1 cellular context compared by ENCODE assay signal in the genomic region with DNA sequence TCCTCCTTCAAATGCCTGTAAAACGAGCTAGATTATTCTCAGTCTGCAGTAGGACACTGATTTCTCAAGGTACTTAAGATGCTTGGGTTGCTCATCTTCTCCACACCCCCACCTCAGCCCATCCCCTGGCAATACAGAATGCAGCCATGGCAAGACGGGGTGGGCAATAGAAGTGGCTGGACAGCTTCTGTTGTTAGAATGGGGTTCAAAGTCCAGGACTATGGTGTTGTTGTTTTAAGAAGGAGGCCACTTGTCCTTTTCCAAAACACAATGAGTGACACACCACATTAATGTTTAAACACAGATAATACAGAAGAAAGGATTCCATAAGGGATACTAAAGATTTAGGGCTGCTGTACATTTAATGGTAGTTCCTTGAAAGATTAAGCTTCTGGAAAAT.
TF ChIP-seq lines count a peak whose summit lies in the region.

No MANE protein-coding gene starts in this region.

TF ChIP-seq in HepG2, 621 proteins besides CTCF, POLR2A, EP300 and RAD21 (continued from another document):
- TF ChIP-seq HES4 (CRISPR knock-in tag; IDR thresholded peaks at IDR 0.05; ENCODE audit: borderline replicate concordance) (no peak), SOX6 (IDR thresholded peaks at IDR 0.05) (no peak), SOX6 (CRISPR knock-in tag; IDR thresholded peaks at IDR 0.05) (peak; percentile 62), SOX13 (IDR thresholded peaks at IDR 0.05) (no peak), SOX13 (CRISPR knock-in tag; conservative IDR thresholded peaks at IDR 0.05 in 1 of 2, IDR thresholded peaks at IDR 0.05 in 1 of 2) (peak in 1 of 2 experiments; percentile 85; a peak in 2 of 4 replicates), GATAD2A (CRISPR knock-in tag; IDR thresholded peaks at IDR 0.05) (peak; percentile 30; the same call in 1 of the 2 replicates), ZNF484 (CRISPR knock-in tag; IDR thresholded peaks at IDR 0.05; ENCODE audit: borderline replicate concordance, low read depth) (no peak), ZNF768 (CRISPR knock-in tag; IDR thresholded peaks at IDR 0.05) (no peak), GTF2F1 (IDR thresholded peaks at IDR 0.05; ENCODE audit: low read length) (no peak), HNF4A (CRISPR knock-in tag; IDR thresholded peaks at IDR 0.05) (peak; percentile 54; the same call in 1 of the 2 replicates), FOSL2 (CRISPR knock-in tag; IDR thresholded peaks at IDR 0.05) (no peak), ZNF543 (CRISPR knock-in tag; IDR thresholded peaks at IDR 0.05) (peak; percentile 67; the same call in 1 of the 2 replicates)
- TF ChIP-seq, protein P1, sequence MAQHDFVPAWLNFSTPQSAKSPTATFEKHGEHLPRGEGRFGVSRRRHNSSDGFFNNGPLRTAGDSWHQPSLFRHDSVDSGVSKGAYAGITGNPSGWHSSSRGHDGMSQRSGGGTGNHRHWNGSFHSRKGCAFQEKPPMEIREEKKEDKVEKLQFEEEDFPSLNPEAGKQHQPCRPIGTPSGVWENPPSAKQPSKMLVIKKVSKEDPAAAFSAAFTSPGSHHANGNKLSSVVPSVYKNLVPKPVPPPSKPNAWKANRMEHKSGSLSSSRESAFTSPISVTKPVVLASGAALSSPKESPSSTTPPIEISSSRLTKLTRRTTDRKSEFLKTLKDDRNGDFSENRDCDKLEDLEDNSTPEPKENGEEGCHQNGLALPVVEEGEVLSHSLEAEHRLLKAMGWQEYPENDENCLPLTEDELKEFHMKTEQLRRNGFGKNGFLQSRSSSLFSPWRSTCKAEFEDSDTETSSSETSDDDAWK (CRISPR knock-in tag; IDR thresholded peaks at IDR 0.05): no peak
- TF ChIP-seq, protein P2, sequence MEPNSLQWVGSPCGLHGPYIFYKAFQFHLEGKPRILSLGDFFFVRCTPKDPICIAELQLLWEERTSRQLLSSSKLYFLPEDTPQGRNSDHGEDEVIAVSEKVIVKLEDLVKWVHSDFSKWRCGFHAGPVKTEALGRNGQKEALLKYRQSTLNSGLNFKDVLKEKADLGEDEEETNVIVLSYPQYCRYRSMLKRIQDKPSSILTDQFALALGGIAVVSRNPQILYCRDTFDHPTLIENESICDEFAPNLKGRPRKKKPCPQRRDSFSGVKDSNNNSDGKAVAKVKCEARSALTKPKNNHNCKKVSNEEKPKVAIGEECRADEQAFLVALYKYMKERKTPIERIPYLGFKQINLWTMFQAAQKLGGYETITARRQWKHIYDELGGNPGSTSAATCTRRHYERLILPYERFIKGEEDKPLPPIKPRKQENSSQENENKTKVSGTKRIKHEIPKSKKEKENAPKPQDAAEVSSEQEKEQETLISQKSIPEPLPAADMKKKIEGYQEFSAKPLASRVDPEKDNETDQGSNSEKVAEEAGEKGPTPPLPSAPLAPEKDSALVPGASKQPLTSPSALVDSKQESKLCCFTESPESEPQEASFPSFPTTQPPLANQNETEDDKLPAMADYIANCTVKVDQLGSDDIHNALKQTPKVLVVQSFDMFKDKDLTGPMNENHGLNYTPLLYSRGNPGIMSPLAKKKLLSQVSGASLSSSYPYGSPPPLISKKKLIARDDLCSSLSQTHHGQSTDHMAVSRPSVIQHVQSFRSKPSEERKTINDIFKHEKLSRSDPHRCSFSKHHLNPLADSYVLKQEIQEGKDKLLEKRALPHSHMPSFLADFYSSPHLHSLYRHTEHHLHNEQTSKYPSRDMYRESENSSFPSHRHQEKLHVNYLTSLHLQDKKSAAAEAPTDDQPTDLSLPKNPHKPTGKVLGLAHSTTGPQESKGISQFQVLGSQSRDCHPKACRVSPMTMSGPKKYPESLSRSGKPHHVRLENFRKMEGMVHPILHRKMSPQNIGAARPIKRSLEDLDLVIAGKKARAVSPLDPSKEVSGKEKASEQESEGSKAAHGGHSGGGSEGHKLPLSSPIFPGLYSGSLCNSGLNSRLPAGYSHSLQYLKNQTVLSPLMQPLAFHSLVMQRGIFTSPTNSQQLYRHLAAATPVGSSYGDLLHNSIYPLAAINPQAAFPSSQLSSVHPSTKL (CRISPR knock-in tag; IDR thresholded peaks at IDR 0.05): peak; percentile 53; the same call in 1 of the 2 replicates
